Comparison of ENCODE assay signal across 9 cellular contexts in the genomic region with DNA sequence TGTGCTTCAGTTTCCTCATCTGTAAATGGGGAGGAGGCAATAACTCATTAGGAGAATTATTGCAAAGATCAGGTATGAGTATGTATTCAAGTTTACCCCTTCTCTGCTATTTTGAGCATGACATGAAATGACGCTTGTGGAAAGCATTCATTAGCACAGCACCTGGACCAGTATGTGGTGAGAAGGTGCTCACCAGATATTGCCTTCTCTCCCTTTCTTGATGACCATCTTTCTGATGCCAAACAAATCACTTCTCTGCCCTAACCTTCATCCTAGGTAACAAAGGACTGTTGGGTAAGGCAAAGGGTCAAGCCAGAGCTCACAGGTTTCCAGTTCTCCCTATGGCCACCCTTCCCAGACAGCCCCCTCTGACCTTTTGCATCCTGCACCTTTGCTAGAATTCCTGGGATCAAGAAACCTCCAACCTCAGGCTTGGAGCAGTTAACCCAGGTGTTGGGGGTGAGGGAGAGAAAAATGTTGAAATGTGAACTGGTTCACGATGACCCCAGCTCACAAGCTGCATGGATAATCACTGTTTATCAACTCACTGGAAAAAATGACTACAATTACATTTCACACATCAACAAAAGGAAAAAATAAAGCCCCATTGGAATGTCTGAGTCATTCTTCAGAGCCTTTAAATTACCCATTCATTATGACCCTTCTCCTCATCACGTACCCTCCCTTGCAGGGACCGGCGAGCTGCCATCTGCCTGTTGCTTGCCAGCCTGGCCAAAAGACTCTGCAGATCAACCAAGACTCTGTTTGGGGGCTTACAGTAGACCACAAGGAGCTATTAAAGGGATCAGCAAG. TPM values are rescaled to one million over a fixed set of nuclear protein-coding genes. Genes with fewer than 3 reads are reported as not detected.
DNase-seq lines count a peak whose midpoint lies in the region; ATAC-seq, FAIRE-seq and TF ChIP-seq lines count a peak whose summit lies in the region.
"Had no signal": no experiment of that assay in that cellular context is flagged by ENCODE, and none has a peak within 500 bp of the region (broad histone marks: within the 10 kb centered on the region; RNA-seq: fewer than 3 reads in every experiment).

No MANE protein-coding gene starts in this region.

- DNase-seq in HCT116 (ENCODE audit: low read depth, low spot score) (no peak), SJSA1 (ENCODE audit: low read depth in 1 of 2, low spot score in 2 of 2) (peak; percentile 89 to 96), HepG2 (ENCODE audit: low spot score) (no peak), spleen (no peak), iPS-NIHi11 (ENCODE audit: low spot score) (no peak)
- DNase-seq in stimulated activated CD4-positive, alpha-beta T cell treated with anti-CD3 and anti-CD28 coated beads, Interleukin-15, amount 100 ng/mL, for 24 hours: peak; percentile 63
- DNase-seq: activated naive CD8-positive, alpha-beta T cell treated with anti-CD3 and anti-CD28 coated beads, Interleukin-2, amount 10 ng/mL, durations not matched to agents 7 days and 5 days had no signal

- no peak overlapping the region for H3K4me3 ChIP-seq in HCT116 (replicated peaks in 1 of 2; ENCODE audit: low read depth in 1 of 2, low read length in 2 of 2)
- H3K4me3 ChIP-seq in SJSA1: no peak overlapping the region
- no peak overlapping the region for H3K4me3 ChIP-seq in HepG2 (replicated peaks in 1 of 3; ENCODE audit: insufficient read depth in 1 of 3, low read depth in 2 of 3, low read length in 3 of 3)
- no peak overlapping the region for H3K4me3 ChIP-seq in spleen

- H3K27ac ChIP-seq in HCT116 (ENCODE audit: low read depth, low read length): no peak overlapping the region; the same call in 1 of the 2 replicates
- peak overlapping the region; percentile 94 for H3K27ac ChIP-seq in SJSA1
- H3K27ac ChIP-seq in HepG2 (ENCODE audit: extremely low read length, insufficient read depth, low read length): no peak overlapping the region
- H3K27ac ChIP-seq in spleen: no peak overlapping the region

- FAIRE-seq in HepG2 (lab: Jason Lieb, UNC): no peak

- BruUV-seq in HCT116 (replicated peaks; lab: Mats Ljungman, UMichigan): no TSS peak
- no TSS peak for BruUV-seq in HepG2 (replicated peaks; lab: Mats Ljungman, UMichigan)

- CTCF ChIA-PET in HCT116 (lab: Charles Lee): no interaction called here
- CTCF ChIA-PET in HepG2 (lab: Yijun Ruan, JAX; ENCODE audit: low intra/inter-chr PET ratio, low total read pairs): no interaction called here

- peak; percentile 64 for ATAC-seq in HCT116
- peak; percentile 21 for ATAC-seq in esophagus mucosa
- no peak for ATAC-seq in HepG2
- no peak for ATAC-seq in HG02981 (IDR thresholded peaks at IDR 0.05; ENCODE audit: unreplicated experiment)

- H3K9me3 ChIP-seq in HCT116 (ENCODE audit: control insufficient read depth in 1 of 2, insufficient read depth in 1 of 2, low read depth in 1 of 2, low read length in 2 of 2): no peaks in the 10 kb centered on the region
- no peaks in the 10 kb centered on the region for H3K9me3 ChIP-seq in SJSA1 (replicated peaks)
- H3K9me3 ChIP-seq in HepG2 (ENCODE audit: low read length): no peaks in the 10 kb centered on the region
- H3K9me3 ChIP-seq in spleen: no peaks in the 10 kb centered on the region

- H4K20me1 ChIP-seq in HCT116 (ENCODE audit: insufficient read depth) (no peaks in the 10 kb centered on the region), HepG2 (ENCODE audit: insufficient read depth, low read length) (no peaks in the 10 kb centered on the region)

- H3K27me3 ChIP-seq in HCT116 (ENCODE audit: insufficient read depth, low read length): no peaks in the 10 kb centered on the region
- H3K27me3 ChIP-seq in SJSA1 (replicated peaks): no peaks in the 10 kb centered on the region
- H3K27me3 ChIP-seq in HepG2 (ENCODE audit: control insufficient read depth in 1 of 2, insufficient read depth in 2 of 2, low read length in 2 of 2): peaks cover 0 to 13% of the 10 kb centered on the region in 2 experiments; a peak in 3 of 5 replicates
- H3K27me3 ChIP-seq in spleen (replicated peaks in 1 of 7): no peaks in the 10 kb centered on the region

- POLR2A ChIA-PET in HCT116 (lab: Charles Lee) (no interaction called here), HepG2 (lab: Yijun Ruan, JAX) (no interaction called here)

- no peak for TF ChIP-seq EP300 in HepG2 (IDR thresholded peaks at IDR 0.05; ENCODE audit: low read depth in 2 of 2, low read length in 2 of 2)
- no peak for TF ChIP-seq EP300 in HepG2 (CRISPR knock-in tag; IDR thresholded peaks at IDR 0.05; ENCODE audit: borderline replicate concordance)

- no peak for TF ChIP-seq CTCF in HCT116 (IDR thresholded peaks at IDR 0.05 in 2 of 3, conservative IDR thresholded peaks at IDR 0.05 in 1 of 3; ENCODE audit: borderline replicate concordance in 1 of 3, insufficient read depth in 1 of 3, low read depth in 2 of 3, low read length in 2 of 3)
- TF ChIP-seq CTCF in HepG2 (CRISPR knock-in tag; IDR thresholded peaks at IDR 0.05): no peak
- no peak for TF ChIP-seq CTCF in spleen (IDR thresholded peaks at IDR 0.05 in 8 of 11, conservative IDR thresholded peaks at IDR 0.05 in 3 of 11)

- H2AFZ ChIP-seq in HCT116 (ENCODE audit: low read depth, low read length, poor library complexity, severe bottlenecking) (peak overlapping the region; percentile 34), HepG2 (ENCODE audit: low read length) (no peak overlapping the region)

- intact Hi-C loops in HCT116 (cut with micrococcal nuclease) (no loop called here), HepG2 (cut with micrococcal nuclease; ENCODE audit: unreplicated experiment) (no loop called here), spleen (cut with DNase I; ENCODE audit: low total_unique reads) (no loop called here)

- H3K9ac ChIP-seq in HCT116 (ENCODE audit: low read length): no peak overlapping the region
- no peak overlapping the region for H3K9ac ChIP-seq in HepG2 (ENCODE audit: insufficient read depth, low read depth, low read length)

- H3K79me2 ChIP-seq in HCT116 (ENCODE audit: insufficient read depth, low read length): no peaks in the 10 kb centered on the region
- H3K79me2 ChIP-seq in HepG2 (ENCODE audit: insufficient read depth, low read length): no peaks in the 10 kb centered on the region

- H3K4me1 ChIP-seq in HCT116 (ENCODE audit: control insufficient read depth in 1 of 2, insufficient read depth in 2 of 2, low read length in 2 of 2): peaks cover 22 to 28% of the 10 kb centered on the region in 2 experiments
- H3K4me1 ChIP-seq in SJSA1 (replicated peaks): peaks cover 47% of the 10 kb centered on the region
- peaks cover 7% of the 10 kb centered on the region for H3K4me1 ChIP-seq in HepG2 (ENCODE audit: insufficient read depth, low read length)
- peaks cover 7 to 71% (median 40%) of the 10 kb centered on the region in 6 donors for H3K4me1 ChIP-seq in spleen

- RAD21 ChIA-PET in HCT116 (lab: Charles Lee; ENCODE audit: low non-redundant PET in 1 of 2, low total read pairs in 2 of 2, uncharacterized antibody in 2 of 2, unreplicated experiment in 2 of 2): no interaction called here

- H3K4me2 ChIP-seq in HCT116 (ENCODE audit: low read length) (peak overlapping the region; percentile 55), HepG2 (ENCODE audit: low read depth, low read length) (no peak overlapping the region)

- WGBS in HepG2 (ENCODE audit: low lambda C conversion rate): 29% methylated on average over 5 of the region's 5 CpGs
- WGBS in spleen, 5 donors: 69 to 84% (median 78%) methylated on average over 5 of the region's 5 CpGs

- no peaks in the 10 kb centered on the region for H3K9me2 ChIP-seq in HCT116 (ENCODE audit: insufficient read depth)

- no peaks in the 10 kb centered on the region for H3K36me3 ChIP-seq in HCT116 (ENCODE audit: control insufficient read depth in 1 of 2, insufficient read depth in 2 of 2, low read length in 2 of 2)
- H3K36me3 ChIP-seq in SJSA1: no peaks in the 10 kb centered on the region
- no peaks in the 10 kb centered on the region for H3K36me3 ChIP-seq in HepG2 (replicated peaks in 1 of 2; ENCODE audit: control insufficient read depth in 1 of 2, insufficient read depth in 2 of 2, low read length in 2 of 2)
- H3K36me3 ChIP-seq in spleen: no peaks in the 10 kb centered on the region

- no peak for TF ChIP-seq POLR2A in HCT116 (IDR thresholded peaks at IDR 0.05; ENCODE audit: borderline replicate concordance, extremely low read depth, insufficient read depth, insufficient read length)
- no peak for TF ChIP-seq POLR2A in HepG2 (IDR thresholded peaks at IDR 0.05; ENCODE audit: insufficient read depth in 1 of 2, low read depth in 2 of 2, low read length in 2 of 2)
- TF ChIP-seq POLR2A in spleen (IDR thresholded peaks at IDR 0.05): no peak

- in situ Hi-C loops in HepG2 (cut with HindIII; ENCODE audit: extremely low pct_ligation_motif_present, low pct_unique_long_range_greater_than_20kb): no loop called here

- TF ChIP-seq RAD21 in HCT116 (IDR thresholded peaks at IDR 0.05; ENCODE audit: low read depth): no peak
- TF ChIP-seq RAD21 in HepG2 (CRISPR knock-in tag; IDR thresholded peaks at IDR 0.05): no peak

RNA-seq across cellular contexts. Expression of a gene that starts 41.6 kb away (rescaled TPM):
- 1.2 TPM for total RNA-seq in HCT116 (2021; ENCODE audit: unreplicated experiment)
- 0.23 and 0.39 TPM in 2 replicates for polyA plus RNA-seq in HCT116 (2012)
- 163 and 186 TPM in 2 replicates for total RNA-seq in SJSA1 (2014; rRNA removed; shearing (Covaris generic))
- 4.0 TPM for total RNA-seq in esophagus mucosa
- total RNA-seq in HepG2 (2016; rRNA removed; fragmentation: Illumina TruSeq; extraction: Trizol): 0.09 and 0.10 TPM in 2 replicates
- total RNA-seq in HepG2 (2016; cell fraction: cytosol; rRNA removed; fragmentation: Illumina TruSeq; extraction: Trizol; ENCODE audit: low read depth): not detected in 2 replicates
- 0.15 TPM in 1 of 2 replicates, not detected in the other for total RNA-seq in HepG2 (2016; cell fraction: insoluble cytoplasmic fraction; rRNA removed; fragmentation: Illumina TruSeq; extraction: Trizol)
- total RNA-seq in HepG2 (2016; cell fraction: membrane; rRNA removed; fragmentation: Illumina TruSeq; extraction: Trizol): 0.06 and 0.10 TPM in 2 replicates
- not detected in 2 replicates for total RNA-seq in HepG2 (2016; cell fraction: nucleus; rRNA removed; fragmentation: Illumina TruSeq; extraction: Trizol)
- polyA plus RNA-seq in HepG2 (2011; rRNA removed): 0.16 and 0.25 TPM in 2 replicates
- 0.12 and 0.28 TPM in 2 replicates for polyA plus RNA-seq in HepG2 (2011; cell fraction: cytosol; rRNA removed)
- 0.05 and 0.16 TPM in 2 replicates for polyA plus RNA-seq in HepG2 (2011; cell fraction: nucleus; rRNA removed)
- 0.13 TPM in 1 of 2 replicates, not detected in the other for polyA plus RNA-seq in HepG2 (2012)
- not detected in 2 replicates for polyA plus RNA-seq in HepG2 (2016; cell fraction: cytosol; fragmentation: Illumina TruSeq; extraction: Trizol; ENCODE audit: low read depth)
- polyA plus RNA-seq in HepG2 (2016; cell fraction: insoluble cytoplasmic fraction; fragmentation: Illumina TruSeq; extraction: Trizol; ENCODE audit: low read depth): 0.16 and 0.23 TPM in 2 replicates
- 0.14 TPM in 1 of 2 replicates, not detected in the other for polyA plus RNA-seq in HepG2 (2016; cell fraction: membrane; fragmentation: Illumina TruSeq; extraction: Trizol; ENCODE audit: low read depth)
- not detected in 2 replicates for polyA plus RNA-seq in HepG2 (2016; cell fraction: nucleus; fragmentation: Illumina TruSeq; extraction: Trizol; ENCODE audit: insufficient read depth, low read depth)
- 0.16 and 0.91 TPM in 2 replicates for polyA minus RNA-seq in HepG2 (2011; rRNA and poly(A)+ RNA removed; ENCODE audit: low replicate concordance)
- not detected in 2 replicates for polyA minus RNA-seq in HepG2 (2011; cell fraction: cytosol; rRNA and poly(A)+ RNA removed)
- polyA minus RNA-seq in HepG2 (2011; cell fraction: nucleus; rRNA and poly(A)+ RNA removed): 0.13 TPM in 1 of 2 replicates, not detected in the other
- total RNA-seq in spleen: 100 to 1,000 TPM in 6 of 7 donors, 10 to 100 TPM in 1; 86.2 to 178 (median 123) TPM
- polyA plus RNA-seq in spleen: 10 to 100 TPM; 48.7 to 94.2 (median 73.9) TPM

Comparison
In these comparisons a context has a peak if more than half of its experiments do, and no peak if none do; other contexts are left out.
1. ATAC-seq: peak in HCT116 (single experiment) and esophagus mucosa (single experiment); none in HepG2 (single experiment) and HG02981 (single experiment).
2. DNase-seq: peak in SJSA1 (2 of 2) and stimulated activated CD4-positive, alpha-beta T cell treated with anti-CD3 and anti-CD28 coated beads, Interleukin-15, amount 100 ng/mL, for 24 hours (single experiment); none in HCT116 (single experiment), HepG2 (single experiment), spleen (single experiment) and iPS-NIHi11 (single experiment).
3. RNA of a gene that starts 41.6 kb away (total RNA-seq): 163 to 186 TPM in SJSA1 and 86.2 to 178 TPM in spleen; 4.0 TPM in esophagus mucosa (single experiment), 1.2 TPM in HCT116 (single experiment) and 0.06 to 0.15 TPM in HepG2; every median in the first group is over 10 times any median in the second.